In the genomic region with DNA sequence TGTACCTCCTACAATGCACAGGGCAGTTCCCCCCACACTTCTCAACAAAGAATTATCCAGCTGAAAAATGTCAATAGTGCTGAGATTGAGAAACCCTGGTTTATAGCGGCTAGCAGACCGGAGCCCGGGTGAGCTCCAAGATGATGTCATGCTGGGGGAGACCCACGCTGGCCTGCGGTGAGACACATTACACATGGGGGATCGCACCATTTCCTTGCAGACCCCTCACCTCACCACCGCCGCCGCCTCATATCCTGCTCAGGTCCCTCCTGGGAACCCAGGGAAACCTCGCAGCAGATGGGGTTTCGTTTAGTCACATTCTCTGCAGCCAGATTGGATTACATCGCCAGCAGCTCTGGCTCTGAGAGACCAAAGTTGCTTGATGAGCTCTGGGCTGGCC, we compare ENCODE assay signal across 14 cellular contexts. TPM values are rescaled to one million over a fixed set of nuclear protein-coding genes. Genes with fewer than 3 reads are reported as not detected.
DNase-seq lines count a peak whose midpoint lies in the region; ATAC-seq and TF ChIP-seq lines count a peak whose summit lies in the region.
"Had no signal": no experiment of that assay in that cellular context is flagged by ENCODE, and none has a peak within 500 bp of the region (broad histone marks: within the 10 kb centered on the region; RNA-seq: fewer than 3 reads in every experiment).

No MANE protein-coding gene starts in this region.

- DNase-seq in LHCN-M2 (ENCODE audit: low read depth) (peak; percentile 89), astrocyte of the spinal cord (ENCODE audit: low read depth, low spot score) (peak; percentile 63), kidney glomerular epithelial cell (lab: John Stamatoyannopoulos, UW) (peak; percentile 52), stromal cell of bone marrow (ENCODE audit: low read depth) (peak; percentile 54), immature natural killer cell (no peak)
- DNase-seq in activated naive CD4-positive, alpha-beta T cell treated with anti-CD3 and anti-CD28 coated beads, Interleukin-2, amount 10 ng/mL, durations not matched to agents 7 days and 5 days: no peak
- DNase-seq in activated CD8-positive, alpha-beta memory T cell treated with anti-CD3 and anti-CD28 coated beads, Interleukin-2, amount 10 ng/mL, durations not matched to agents 7 days and 5 days: no peak
- DNase-seq: activated CD4-positive, alpha-beta T cell treated with anti-CD3 and anti-CD28 coated beads, Interleukin-2, amount 10 ng/mL, durations not matched to agents 24 days and 14 days; CD4-positive, alpha-beta memory T cell; effector CD8-positive, alpha-beta T cell; gastrocnemius medialis; islet precursor cell; NCI-H526; stimulated activated CD4-positive, alpha-beta T cell treated with anti-CD3 and anti-CD28 coated beads, Interleukin-4, amount 100 ng/mL, for 24 hours had no signal

- H3K36me3 Mint-ChIP-seq in activated naive CD4-positive, alpha-beta T cell treated with anti-CD3 and anti-CD28 coated beads, Interleukin-2, amount 10 ng/mL, durations not matched to agents 7 days and 5 days: no peaks in the 10 kb centered on the region
- no peaks in the 10 kb centered on the region for H3K36me3 Mint-ChIP-seq in activated CD8-positive, alpha-beta memory T cell treated with anti-CD3 and anti-CD28 coated beads, Interleukin-2, amount 10 ng/mL, durations not matched to agents 7 days and 5 days
- no peaks in the 10 kb centered on the region for H3K36me3 Mint-ChIP-seq in immature natural killer cell
- H3K36me3 Mint-ChIP-seq: CD4-positive, alpha-beta memory T cell had no signal

- no peak overlapping the region for H3K4me3 Mint-ChIP-seq in activated naive CD4-positive, alpha-beta T cell treated with anti-CD3 and anti-CD28 coated beads, Interleukin-2, amount 10 ng/mL, durations not matched to agents 7 days and 5 days
- no peak overlapping the region for H3K4me3 Mint-ChIP-seq in activated CD8-positive, alpha-beta memory T cell treated with anti-CD3 and anti-CD28 coated beads, Interleukin-2, amount 10 ng/mL, durations not matched to agents 7 days and 5 days
- no peak overlapping the region for H3K4me3 Mint-ChIP-seq in immature natural killer cell
- H3K4me3 Mint-ChIP-seq: activated CD4-positive, alpha-beta T cell treated with anti-CD3 and anti-CD28 coated beads, Interleukin-2, amount 10 ng/mL, durations not matched to agents 24 days and 14 days; CD4-positive, alpha-beta memory T cell had no signal

- CTCF ChIA-PET in activated naive CD4-positive, alpha-beta T cell treated with anti-CD3 and anti-CD28 coated beads, Interleukin-2, amount 10 ng/mL, durations not matched to agents 7 days and 5 days (lab: Charles Lee): no interaction called here
- CTCF ChIA-PET in activated CD8-positive, alpha-beta memory T cell treated with anti-CD3 and anti-CD28 coated beads, Interleukin-2, amount 10 ng/mL, durations not matched to agents 7 days and 5 days (lab: Charles Lee): no interaction called here

- H3K27me3 Mint-ChIP-seq in activated naive CD4-positive, alpha-beta T cell treated with anti-CD3 and anti-CD28 coated beads, Interleukin-2, amount 10 ng/mL, durations not matched to agents 7 days and 5 days: peaks cover 41% of the 10 kb centered on the region
- H3K27me3 Mint-ChIP-seq in activated CD8-positive, alpha-beta memory T cell treated with anti-CD3 and anti-CD28 coated beads, Interleukin-2, amount 10 ng/mL, durations not matched to agents 7 days and 5 days: peaks cover 29% of the 10 kb centered on the region
- H3K27me3 Mint-ChIP-seq in immature natural killer cell (ENCODE audit: low read depth in 3 of 3): peaks cover 2 to 6% (median 5%) of the 10 kb centered on the region in 3 donors

- H3K4me1 Mint-ChIP-seq in activated naive CD4-positive, alpha-beta T cell treated with anti-CD3 and anti-CD28 coated beads, Interleukin-2, amount 10 ng/mL, durations not matched to agents 7 days and 5 days: no peaks in the 10 kb centered on the region
- no peaks in the 10 kb centered on the region for H3K4me1 Mint-ChIP-seq in activated CD8-positive, alpha-beta memory T cell treated with anti-CD3 and anti-CD28 coated beads, Interleukin-2, amount 10 ng/mL, durations not matched to agents 7 days and 5 days
- no peaks in the 10 kb centered on the region for H3K4me1 Mint-ChIP-seq in immature natural killer cell
- H3K4me1 Mint-ChIP-seq: CD4-positive, alpha-beta memory T cell had no signal

- in situ Hi-C loops in astrocyte of the spinal cord (cut with HindIII; ENCODE audit: low sequenced_read_pairs): no loop called here

- no peak for TF ChIP-seq CTCF in astrocyte of the spinal cord (IDR thresholded peaks at IDR 0.05; ENCODE audit: low read depth, low read length)

- no peaks in the 10 kb centered on the region for H3K9me3 Mint-ChIP-seq in activated naive CD4-positive, alpha-beta T cell treated with anti-CD3 and anti-CD28 coated beads, Interleukin-2, amount 10 ng/mL, durations not matched to agents 7 days and 5 days
- no peaks in the 10 kb centered on the region for H3K9me3 Mint-ChIP-seq in activated CD8-positive, alpha-beta memory T cell treated with anti-CD3 and anti-CD28 coated beads, Interleukin-2, amount 10 ng/mL, durations not matched to agents 7 days and 5 days (ENCODE audit: low read depth)
- H3K9me3 Mint-ChIP-seq in immature natural killer cell: no peaks in the 10 kb centered on the region
- H3K9me3 Mint-ChIP-seq: CD4-positive, alpha-beta memory T cell had no signal

- H3K27ac Mint-ChIP-seq in activated naive CD4-positive, alpha-beta T cell treated with anti-CD3 and anti-CD28 coated beads, Interleukin-2, amount 10 ng/mL, durations not matched to agents 7 days and 5 days: no peak overlapping the region
- H3K27ac Mint-ChIP-seq in activated CD8-positive, alpha-beta memory T cell treated with anti-CD3 and anti-CD28 coated beads, Interleukin-2, amount 10 ng/mL, durations not matched to agents 7 days and 5 days: no peak overlapping the region
- no peak overlapping the region for H3K27ac Mint-ChIP-seq in immature natural killer cell
- H3K27ac Mint-ChIP-seq: activated CD4-positive, alpha-beta T cell treated with anti-CD3 and anti-CD28 coated beads, Interleukin-2, amount 10 ng/mL, durations not matched to agents 24 days and 14 days; CD4-positive, alpha-beta memory T cell had no signal

- no peak overlapping the region for H3K4me3 ChIP-seq in astrocyte of the spinal cord (ENCODE audit: low read depth, low read length)
- H3K4me3 ChIP-seq: gastrocnemius medialis had no signal

- ATAC-seq in activated CD8-positive, alpha-beta memory T cell treated with anti-CD3 and anti-CD28 coated beads, Interleukin-2, amount 10 ng/mL, durations not matched to agents 7 days and 5 days: no peak
- ATAC-seq: gastrocnemius medialis had no signal

RNA-seq across cellular contexts. Expression of a gene that starts 14.7 kb away (rescaled TPM):
- 29.6 and 39.9 TPM in 2 replicates for total RNA-seq in LHCN-M2 (2014; rRNA removed)
- polyA plus RNA-seq in LHCN-M2 (2012): 2.1 TPM
- total RNA-seq in activated CD8-positive, alpha-beta memory T cell treated with anti-CD3 and anti-CD28 coated beads, Interleukin-2, amount 10 ng/mL, durations not matched to agents 7 days and 5 days: under 1 TPM; 0.32 to 0.61 TPM
- not detected for polyA plus RNA-seq in immature natural killer cell
- total RNA-seq: CD4-positive, alpha-beta memory T cell had no signal
- polyA plus RNA-seq: CD4-positive, alpha-beta memory T cell had no signal

Comparison
In these comparisons a context has a peak if more than half of its experiments do, and no peak if none do; other contexts are left out.
1. DNase-seq: peak in LHCN-M2 (single experiment), astrocyte of the spinal cord (single experiment), kidney glomerular epithelial cell (single experiment) and stromal cell of bone marrow (single experiment); none in activated naive CD4-positive, alpha-beta T cell treated with anti-CD3 and anti-CD28 coated beads, Interleukin-2, amount 10 ng/mL, durations not matched to agents 7 days and 5 days (single experiment), activated CD8-positive, alpha-beta memory T cell treated with anti-CD3 and anti-CD28 coated beads, Interleukin-2, amount 10 ng/mL, durations not matched to agents 7 days and 5 days (single experiment) and immature natural killer cell (0 of 3).
2. RNA of a gene that starts 14.7 kb away (total RNA-seq): 29.6 to 39.9 TPM in LHCN-M2; 0.32 to 0.61 TPM in activated CD8-positive, alpha-beta memory T cell treated with anti-CD3 and anti-CD28 coated beads, Interleukin-2, amount 10 ng/mL, durations not matched to agents 7 days and 5 days; every median in the first group is over 10 times any median in the second.